21 cellular contexts compared by ENCODE assay signal in genomic region chr15:42603978-42604377, GRCh38.
"Had no signal": no experiment of that assay in that cellular context is flagged by ENCODE, and none has a peak within 500 bp of the region (broad histone marks: within the 10 kb centered on the region; RNA-seq: fewer than 3 reads in every experiment).

No MANE protein-coding gene starts in this region.

- H3K4me3 ChIP-seq: cardiac muscle cell, esophagus muscularis mucosa, gastroesophageal sphincter, heart left ventricle, left lung, neural progenitor cell, psoas muscle, vagina had no signal

- ATAC-seq: gastroesophageal sphincter; heart left ventricle; left lung; psoas muscle; right cardiac atrium; stimulated activated naive CD8-positive, alpha-beta T cell treated with anti-CD3 and anti-CD28 coated beads, Interleukin-15, amount 100 ng/mL, for 72 hours had no signal

- H3K9ac ChIP-seq: neural progenitor cell had no signal

- H3K27ac ChIP-seq: cardiac muscle cell, neural progenitor cell, psoas muscle had no signal

- H3K4me3 Mint-ChIP-seq: dendritic cell treated with granulocyte-macrophage colony-stimulating factor and Interleukin-4, amounts not matched to agents 40 ng/mL and 50 ng/mL, for 4 days; mesothelial cell of epicardium; neural progenitor cell; stimulated activated naive CD8-positive, alpha-beta T cell treated with anti-CD3 and anti-CD28 coated beads, Interleukin-15, amount 100 ng/mL, for 72 hours had no signal

- FAIRE-seq: endothelial cell of umbilical vein had no signal

- H3K27me3 Mint-ChIP-seq: stimulated activated naive CD8-positive, alpha-beta T cell treated with anti-CD3 and anti-CD28 coated beads, Interleukin-15, amount 100 ng/mL, for 72 hours had no signal

- H2AFZ ChIP-seq: neural progenitor cell had no signal

- H3K36me3 ChIP-seq: cardiac muscle cell, left lung, neural progenitor cell, vagina had no signal

- H3K4me1 ChIP-seq: neural progenitor cell had no signal

- H3K9me3 Mint-ChIP-seq: dendritic cell treated with granulocyte-macrophage colony-stimulating factor and Interleukin-4, amounts not matched to agents 40 ng/mL and 50 ng/mL, for 4 days; stimulated activated naive CD8-positive, alpha-beta T cell treated with anti-CD3 and anti-CD28 coated beads, Interleukin-15, amount 100 ng/mL, for 72 hours had no signal

- DNase-seq: activated CD4-positive, alpha-beta T cell treated with anti-CD3 and anti-CD28 coated beads, Interleukin-2, amount 50 U/mL, for 1 hour; activated CD4-positive, CD25-positive, alpha-beta regulatory T cell treated with anti-CD3 and anti-CD28 coated beads, Interleukin-2, amount 50 U/mL, for 72 hours; activated effector memory CD4-positive, alpha-beta T cell treated with anti-CD3 and anti-CD28 coated beads, Interleukin-2, amount 50 U/mL, for 16 hours; activated naive CD4-positive, alpha-beta T cell treated with anti-CD3 and anti-CD28 coated beads, Interleukin-2, amount 50 U/mL, for 16 hours; activated T-cell treated with anti-CD3 and anti-CD28 coated beads for 4 hours; amniotic stem cell; effector memory CD4-positive, alpha-beta T cell; heart left ventricle; left lung; psoas muscle; right cardiac atrium; stimulated activated naive CD8-positive, alpha-beta T cell treated with anti-CD3 and anti-CD28 coated beads, Interleukin-15, amount 100 ng/mL, for 72 hours; trophoblast cell had no signal

- H3K9me3 ChIP-seq: esophagus muscularis mucosa, gastroesophageal sphincter, heart left ventricle, left lung, psoas muscle, vagina had no signal

- H3K27ac Mint-ChIP-seq: dendritic cell treated with granulocyte-macrophage colony-stimulating factor and Interleukin-4, amounts not matched to agents 40 ng/mL and 50 ng/mL, for 4 days; mesothelial cell of epicardium; neural progenitor cell had no signal

- H3K27me3 ChIP-seq: cardiac muscle cell, esophagus muscularis mucosa, gastroesophageal sphincter, heart left ventricle, left lung, neural progenitor cell, vagina had no signal

- H3K4me2 ChIP-seq: neural progenitor cell had no signal
